In genomic region chr11:118789501-118790356, GRCh38 we compare ENCODE assay signal across 8 cellular contexts.
DNase-seq lines count a peak whose midpoint lies in the region; FAIRE-seq and TF ChIP-seq lines count a peak whose summit lies in the region.

No MANE protein-coding gene starts in this region.

- TF ChIP-seq CTCF in tibial artery (IDR thresholded peaks at IDR 0.05): no peak

- no peaks in the 10 kb centered on the region for H3K9me3 Mint-ChIP-seq in T-helper 2 cell treated with Interferon-gamma antibody and Interleukin-4, amounts not matched to agents 5 μg/mL and 100 μg/mL, for 36 hours

- H3K27ac Mint-ChIP-seq in T-helper 2 cell treated with Interferon-gamma antibody and Interleukin-4, amounts not matched to agents 5 μg/mL and 100 μg/mL, for 36 hours: peak overlapping the region; percentile 99

- no peaks in the 10 kb centered on the region for H3K27me3 Mint-ChIP-seq in T-helper 2 cell treated with Interferon-gamma antibody and Interleukin-4, amounts not matched to agents 5 μg/mL and 100 μg/mL, for 36 hours (ENCODE audit: low read depth)

- DNase-seq in NCI-H748 (lab: John Stamatoyannopoulos, UW; ENCODE audit: unreplicated experiment) (peak; percentile 60), NCI-H748 treated with DMSO at 0.1 percent for 48 hours (lab: John Stamatoyannopoulos, UW) (no peak), HTR-8/SVneo (ENCODE audit: insufficient read length, low spot score) (peak; percentile 10), middle frontal gyrus (ENCODE audit: extremely low spot score, low spot score) (peak; percentile 23), tibial artery (peak; percentile 22 to 68), activated gamma-delta T cell treated with Interleukin-2 at 50 U/mL for 16 hours (no peak)
- DNase-seq in T-helper 2 cell treated with Interferon-gamma antibody and Interleukin-4, amounts not matched to agents 5 μg/mL and 100 μg/mL, for 36 hours (ENCODE audit: low spot score): peak; percentile 39
- DNase-seq in effector CD4-positive, alpha-beta T cell: peak; percentile 31

- H3K36me3 Mint-ChIP-seq in T-helper 2 cell treated with Interferon-gamma antibody and Interleukin-4, amounts not matched to agents 5 μg/mL and 100 μg/mL, for 36 hours (ENCODE audit: low read depth): peaks cover 27% of the 10 kb centered on the region

- H3K4me3 ChIP-seq in tibial artery: peak overlapping the region; percentile 83 to 94

- no peak for FAIRE-seq in HTR-8/SVneo (lab: Jason Lieb, UNC)

- H3K36me3 ChIP-seq in tibial artery: peaks cover 5 to 11% (median 10%) of the 10 kb centered on the region in 3 donors

- H3K4me1 Mint-ChIP-seq in T-helper 2 cell treated with Interferon-gamma antibody and Interleukin-4, amounts not matched to agents 5 μg/mL and 100 μg/mL, for 36 hours (ENCODE audit: low read depth): peaks cover 20% of the 10 kb centered on the region

- peaks cover 0 to 48% (median 31%) of the 10 kb centered on the region in 4 donors for H3K4me1 ChIP-seq in tibial artery

- peak overlapping the region; percentile 100 for H3K4me3 Mint-ChIP-seq in T-helper 2 cell treated with Interferon-gamma antibody and Interleukin-4, amounts not matched to agents 5 μg/mL and 100 μg/mL, for 36 hours

- peak overlapping the region; percentile 96 to 100 for H3K27ac ChIP-seq in tibial artery

- intact Hi-C loops in tibial artery (cut with DNase I; ENCODE audit: low total_unique reads): loop anchor here (5.0 to 10.0 kb wide), 2 partner anchors 95 to 138 kb away; partner anchors contain the start of gene BCL9L

- no peaks in the 10 kb centered on the region for H3K9me3 ChIP-seq in tibial artery

- no peaks in the 10 kb centered on the region for H3K27me3 ChIP-seq in tibial artery

Comparison
In these comparisons a context has a peak if more than half of its experiments do, and no peak if none do; other contexts are left out.
1. DNase-seq: peak in NCI-H748 (single experiment), HTR-8/SVneo (single experiment), T-helper 2 cell treated with Interferon-gamma antibody and Interleukin-4, amounts not matched to agents 5 μg/mL and 100 μg/mL, for 36 hours (single experiment), effector CD4-positive, alpha-beta T cell (single experiment), middle frontal gyrus (single experiment) and tibial artery (2 of 2); none in NCI-H748 treated with DMSO at 0.1 percent for 48 hours (single experiment) and activated gamma-delta T cell treated with Interleukin-2 at 50 U/mL for 16 hours (single experiment).